Comparison of ENCODE assay signal across 15 cellular contexts in genomic region chr2:39584283-39584972, GRCh38.
DNase-seq lines count a peak whose midpoint lies in the region; TF ChIP-seq lines count a peak whose summit lies in the region.
"Had no signal": no experiment of that assay in that cellular context is flagged by ENCODE, and none has a peak within 500 bp of the region (broad histone marks: within the 10 kb centered on the region; RNA-seq: fewer than 3 reads in every experiment).

No MANE protein-coding gene starts in this region.

- H3K4me3 ChIP-seq in fibroblast of villous mesenchyme (ENCODE audit: low read depth, low read length) = no peak overlapping the region
- no peak overlapping the region for H3K4me3 ChIP-seq in stomach
- no peak overlapping the region for H3K4me3 ChIP-seq in sigmoid colon

- no peaks in the 10 kb centered on the region for H3K36me3 Mint-ChIP-seq in activated naive CD4-positive, alpha-beta T cell treated with anti-CD3 and anti-CD28 coated beads for 36 hours (ENCODE audit: low read depth)
- no peaks in the 10 kb centered on the region for H3K36me3 Mint-ChIP-seq in immature natural killer cell
- H3K36me3 Mint-ChIP-seq: activated naive CD8-positive, alpha-beta T cell treated with anti-CD3 and anti-CD28 coated beads, Interleukin-2, amount 10 ng/mL, durations not matched to agents 7 days and 5 days; T-cell had no signal

- H3K4me1 ChIP-seq in stomach (no peaks in the 10 kb centered on the region), sigmoid colon (no peaks in the 10 kb centered on the region)
- H3K4me1 ChIP-seq: testis had no signal

- intact Hi-C loops in activated naive CD4-positive, alpha-beta T cell treated with anti-CD3 and anti-CD28 coated beads for 36 hours (cut with micrococcal nuclease) = no loop called here
- intact Hi-C loops in stomach (cut with DNase I; ENCODE audit: low total_unique reads) = no loop called here
- intact Hi-C loops in sigmoid colon (cut with DNase I) = no loop called here

- no peak for DNase-seq in activated naive CD4-positive, alpha-beta T cell treated with anti-CD3 and anti-CD28 coated beads for 36 hours
- no peak for DNase-seq in activated naive CD4-positive, alpha-beta T cell (lab: John Stamatoyannopoulos, UW)
- peak; percentile 10 for DNase-seq in amniotic stem cell (lab: John Stamatoyannopoulos, UW)
- DNase-seq in fibroblast of villous mesenchyme (ENCODE audit: low read depth) = peak; percentile 53
- DNase-seq in stromal cell of bone marrow (ENCODE audit: low read depth) = peak; percentile 50
- no peak for DNase-seq in immature natural killer cell
- DNase-seq in stomach = no peak
- DNase-seq in sigmoid colon = no peak
- DNase-seq: activated naive CD8-positive, alpha-beta T cell treated with anti-CD3 and anti-CD28 coated beads, Interleukin-2, amount 10 ng/mL, durations not matched to agents 7 days and 5 days; MV-4-11; NCI-H446; OCI-M1; stimulated activated CD4-positive, alpha-beta T cell treated with anti-CD3 and anti-CD28 coated beads, Interleukin-12 subunit alpha, Interleukin-12 subunit beta, amount 100 ng/mL, for 4 hours; T-cell; testis had no signal

- 65 to 75% (median 68%) methylated on average over 5 of the region's 5 CpGs for WGBS in stomach, 5 donors
- 84 to 87% methylated on average over 5 of the region's 5 CpGs for WGBS in sigmoid colon, 2 donors

- H3K27me3 ChIP-seq in stomach = no peaks in the 10 kb centered on the region
- no peaks in the 10 kb centered on the region for H3K27me3 ChIP-seq in sigmoid colon
- H3K27me3 ChIP-seq: testis had no signal

- H3K27ac ChIP-seq in stomach (no peak overlapping the region), sigmoid colon (no peak overlapping the region)
- H3K27ac ChIP-seq: testis had no signal

- TF ChIP-seq CTCF in fibroblast of villous mesenchyme (IDR thresholded peaks at IDR 0.05; ENCODE audit: insufficient read depth, low read depth, low read length) (no peak), stomach (IDR thresholded peaks at IDR 0.05) (no peak), sigmoid colon (IDR thresholded peaks at IDR 0.05) (no peak)

- H3K4me1 Mint-ChIP-seq in activated naive CD4-positive, alpha-beta T cell treated with anti-CD3 and anti-CD28 coated beads for 36 hours (ENCODE audit: low read depth) = no peaks in the 10 kb centered on the region
- H3K4me1 Mint-ChIP-seq in immature natural killer cell = no peaks in the 10 kb centered on the region
- H3K4me1 Mint-ChIP-seq: activated naive CD8-positive, alpha-beta T cell treated with anti-CD3 and anti-CD28 coated beads, Interleukin-2, amount 10 ng/mL, durations not matched to agents 7 days and 5 days; T-cell had no signal

- H3K36me3 ChIP-seq in stomach (no peaks in the 10 kb centered on the region), sigmoid colon (no peaks in the 10 kb centered on the region)

- H3K4me3 Mint-ChIP-seq in activated naive CD4-positive, alpha-beta T cell treated with anti-CD3 and anti-CD28 coated beads for 36 hours = no peak overlapping the region
- no peak overlapping the region for H3K4me3 Mint-ChIP-seq in immature natural killer cell
- H3K4me3 Mint-ChIP-seq: activated naive CD8-positive, alpha-beta T cell treated with anti-CD3 and anti-CD28 coated beads, Interleukin-2, amount 10 ng/mL, durations not matched to agents 7 days and 5 days; T-cell had no signal

- peaks cover 12% of the 10 kb centered on the region for H3K9me3 Mint-ChIP-seq in activated naive CD4-positive, alpha-beta T cell treated with anti-CD3 and anti-CD28 coated beads for 36 hours
- peaks cover 3 to 9% (median 5%) of the 10 kb centered on the region in 6 donors for H3K9me3 Mint-ChIP-seq in immature natural killer cell

- TF ChIP-seq EP300 in stomach (IDR thresholded peaks at IDR 0.05) = no peak
- no peak for TF ChIP-seq EP300 in sigmoid colon (IDR thresholded peaks at IDR 0.05)

- TF ChIP-seq POLR2A in stomach (IDR thresholded peaks at IDR 0.05) (no peak), sigmoid colon (IDR thresholded peaks at IDR 0.05) (no peak)

- peak overlapping the region; percentile 16 for H3K27ac Mint-ChIP-seq in activated naive CD4-positive, alpha-beta T cell treated with anti-CD3 and anti-CD28 coated beads for 36 hours
- no peak overlapping the region for H3K27ac Mint-ChIP-seq in immature natural killer cell
- H3K27ac Mint-ChIP-seq: activated naive CD8-positive, alpha-beta T cell treated with anti-CD3 and anti-CD28 coated beads, Interleukin-2, amount 10 ng/mL, durations not matched to agents 7 days and 5 days; T-cell had no signal

- CTCF ChIA-PET in activated naive CD4-positive, alpha-beta T cell treated with anti-CD3 and anti-CD28 coated beads for 36 hours (lab: Charles Lee) = interaction anchor here (0.6 kb wide), 1 partner anchor 14 kb away, joined by 3 read pairs; no protein-coding TSS in a partner anchor

- no peaks in the 10 kb centered on the region for H3K27me3 Mint-ChIP-seq in activated naive CD4-positive, alpha-beta T cell treated with anti-CD3 and anti-CD28 coated beads for 36 hours (ENCODE audit: low read depth)
- peaks cover 4 to 6% (median 5%) of the 10 kb centered on the region in 3 donors for H3K27me3 Mint-ChIP-seq in immature natural killer cell (ENCODE audit: low read depth in 3 of 3)
- H3K27me3 Mint-ChIP-seq: activated naive CD8-positive, alpha-beta T cell treated with anti-CD3 and anti-CD28 coated beads, Interleukin-2, amount 10 ng/mL, durations not matched to agents 7 days and 5 days had no signal

- H3K9me3 ChIP-seq in stomach = peaks cover 0 to 14% (median 9%) of the 10 kb centered on the region in 4 donors
- peaks cover 0 to 6% (median 1%) of the 10 kb centered on the region in 4 donors for H3K9me3 ChIP-seq in sigmoid colon
- H3K9me3 ChIP-seq: testis had no signal

Comparison
In these comparisons a context has a peak if more than half of its experiments do, and no peak if none do; other contexts are left out.
1. DNase-seq: peak in amniotic stem cell (single experiment), fibroblast of villous mesenchyme (single experiment) and stromal cell of bone marrow (single experiment); none in activated naive CD4-positive, alpha-beta T cell treated with anti-CD3 and anti-CD28 coated beads for 36 hours (single experiment), activated naive CD4-positive, alpha-beta T cell (0 of 4), immature natural killer cell (0 of 3), stomach (single experiment) and sigmoid colon (single experiment).